ENCODE assay signal across 17 cellular contexts in genomic region chr5:43573058-43573457, GRCh38. TPM values are rescaled to one million over a fixed set of nuclear protein-coding genes. Genes with fewer than 3 reads are reported as not detected.
DNase-seq lines count a peak whose midpoint lies in the region; ATAC-seq, FAIRE-seq and TF ChIP-seq lines count a peak whose summit lies in the region.
"Had no signal": no experiment of that assay in that cellular context is flagged by ENCODE, and none has a peak within 500 bp of the region (broad histone marks: within the 10 kb centered on the region; RNA-seq: fewer than 3 reads in every experiment).

No MANE protein-coding gene starts in this region.

- CTCF ChIA-PET in HEK293 (lab: Yijun Ruan, JAX): interaction anchor here (0.6 kb wide), 1 partner anchor 52 kb away, joined by 3 read pairs; no protein-coding TSS in a partner anchor

- ATAC-seq in HG03521 (IDR thresholded peaks at IDR 0.05; ENCODE audit: unreplicated experiment): no peak
- ATAC-seq in pancreas: no peak
- ATAC-seq: GM23338 had no signal

- TF ChIP-seq CTCF in HEK293 (tag by site-specific recombination; IDR thresholded peaks at IDR 0.05): no peak
- no peak for TF ChIP-seq CTCF in astrocyte of the spinal cord (IDR thresholded peaks at IDR 0.05; ENCODE audit: low read depth, low read length)
- no peak for TF ChIP-seq CTCF in pancreas (IDR thresholded peaks at IDR 0.05)

- WGBS in pancreas, 2 donors: 28 to 40% methylated on average over 1 of the region's 1 CpG

- no peak for FAIRE-seq in pancreas (lab: Jason Lieb, UNC)
- FAIRE-seq: G401.6 had no signal

- no peaks in the 10 kb centered on the region for H3K79me2 ChIP-seq in ACC112 (ENCODE audit: control insufficient read depth, insufficient read depth, low read length, unreplicated experiment)

- DNase-seq in astrocyte of the spinal cord (ENCODE audit: low read depth, low spot score) (peak; percentile 62), fibroblast of the conjunctiva (ENCODE audit: low read depth) (peak; percentile 82), NCI-H2196 (lab: John Stamatoyannopoulos, UW; ENCODE audit: unreplicated experiment) (no peak), pancreas (no peak), retina (no peak)
- DNase-seq: activated CD4-positive, alpha-beta T cell treated with anti-CD3 and anti-CD28 coated beads, Interleukin-2, amount 10 ng/mL, durations not matched to agents 24 days and 14 days; activated T-cell treated with anti-CD3 and anti-CD28 coated beads for 4 hours; central memory CD4-positive, alpha-beta T cell; MG63; right cardiac atrium; SJCRH30; T1000 had no signal

- H3K27me3 ChIP-seq in ACC112 (ENCODE audit: insufficient read depth, low read length): no peaks in the 10 kb centered on the region
- H3K27me3 ChIP-seq in pancreas: no peaks in the 10 kb centered on the region
- H3K27me3 ChIP-seq: MG63, SJCRH30 had no signal

- H3K27ac ChIP-seq in ACC112 (ENCODE audit: low read depth, low read length): 0 out of 2 replicates have a peak overlapping the region, but pooled peaks have one; percentile 3
- no peak overlapping the region for H3K27ac ChIP-seq in HEK293 (ENCODE audit: extremely low read depth, low read depth, low read length)
- H3K27ac ChIP-seq in pancreas: no peak overlapping the region
- H3K27ac ChIP-seq: SJCRH30 had no signal

- H2AFZ ChIP-seq in ACC112 (ENCODE audit: low read length, unreplicated experiment): no peak overlapping the region
- H2AFZ ChIP-seq: GM23338 had no signal

- H3K36me3 ChIP-seq in ACC112 (ENCODE audit: insufficient read depth, low read length) (no peaks in the 10 kb centered on the region), HEK293 (ENCODE audit: control insufficient read depth in 2 of 2, insufficient read depth in 1 of 2, low read length in 2 of 2) (peaks cover 5 to 7% of the 10 kb centered on the region in 2 experiments; a peak in 2 of 3 replicates), pancreas (no peaks in the 10 kb centered on the region)

- H3K9me3 ChIP-seq in HEK293 (ENCODE audit: control insufficient read depth, insufficient read depth, low read depth, low read length): no peaks in the 10 kb centered on the region
- H3K9me3 ChIP-seq in pancreas: peaks cover 0 to 2% (median 0%) of the 10 kb centered on the region in 4 donors
- H3K9me3 ChIP-seq: SJCRH30 had no signal

- POLR2A ChIA-PET in HEK293 (lab: Yijun Ruan, JAX): interaction anchor here (1.7 kb wide), 1 partner anchor 11 kb away, joined by 4 read pairs; no protein-coding TSS in a partner anchor

- H3K4me1 ChIP-seq in ACC112 (ENCODE audit: control insufficient read depth, insufficient read depth, low read length, unreplicated experiment): peaks cover 34% of the 10 kb centered on the region
- peaks cover 30% of the 10 kb centered on the region for H3K4me1 ChIP-seq in HEK293 (ENCODE audit: control insufficient read depth, insufficient read depth, low read length)
- H3K4me1 ChIP-seq in pancreas: peaks cover 0 to 6% (median 5%) of the 10 kb centered on the region in 3 donors

- intact Hi-C loops in pancreas (cut with DNase I): no loop called here

- in situ Hi-C loops in astrocyte of the spinal cord (cut with HindIII; ENCODE audit: low sequenced_read_pairs): no loop called here

- H3K4me3 ChIP-seq in ACC112 (ENCODE audit: low read depth, low read length) (no peak overlapping the region), HEK293 (ENCODE audit: low read depth, low read length) (no peak overlapping the region), astrocyte of the spinal cord (ENCODE audit: low read depth, low read length) (no peak overlapping the region), pancreas (no peak overlapping the region)
- H3K4me3 ChIP-seq: GM23338, MG63, SJCRH30 had no signal

TF ChIP-seq in HEK293, 187 proteins besides CTCF, POLR2A, EP300 and RAD21 (continues in another document):
- TF ChIP-seq ZNF610 (tag by site-specific recombination; IDR thresholded peaks at IDR 0.05; ENCODE audit: borderline replicate concordance): 0 out of 2 replicates have a peak, but pooled peaks have one; percentile 20
- peak; percentile 54; the same call in 1 of the 2 replicates for TF ChIP-seq ZNF518A (tag by site-specific recombination; conservative IDR thresholded peaks at IDR 0.05; ENCODE audit: low read depth)
- TF ChIP-seq ZNF530 (tag by site-specific recombination; IDR thresholded peaks at IDR 0.05; ENCODE audit: low read depth): no peak
- 0 out of 2 replicates have a peak, but pooled peaks have one; percentile 15 for TF ChIP-seq ZBTB44 (tag by site-specific recombination; IDR thresholded peaks at IDR 0.05)
- peak; percentile 44; the same call in 1 of the 2 replicates for TF ChIP-seq ZNF558 (tag by site-specific recombination; IDR thresholded peaks at IDR 0.05)
- TF ChIP-seq ZNF510 (tag by site-specific recombination; IDR thresholded peaks at IDR 0.05; ENCODE audit: insufficient replicate concordance): no peak
- TF ChIP-seq BCL6B (tag by site-specific recombination; IDR thresholded peaks at IDR 0.05): no peak
- TF ChIP-seq ZSCAN4 (tag by site-specific recombination; IDR thresholded peaks at IDR 0.05): peak; percentile 45
- TF ChIP-seq ZNF10 (tag by site-specific recombination; IDR thresholded peaks at IDR 0.05): no peak
- TF ChIP-seq ZNF335 (tag by site-specific recombination; conservative IDR thresholded peaks at IDR 0.05): peak; percentile 49

RNA-seq across cellular contexts. Expression of gene PAIP1, which starts 16.2 kb away (rescaled TPM):
- 10 to 100 TPM; 22.4 to 43.9 (median 30.6) TPM for total RNA-seq in pancreas
- polyA plus RNA-seq in pancreas: 10 to 100 TPM; 22.9 to 29.9 TPM

RNA-seq across cellular contexts. Expression of gene NNT, which starts 29.9 kb away (rescaled TPM):
- total RNA-seq in pancreas: 10 to 100 TPM; 27.1 to 48.0 (median 36.1) TPM
- polyA plus RNA-seq in pancreas: 10 to 100 TPM in 1 of 2 donors, 1 to 10 TPM in 1; 6.1 to 13.3 TPM

RNA-seq across cellular contexts. Expression of gene C5orf34, which starts 58.1 kb away (rescaled TPM):
- under 1 TPM; 0.22 to 0.56 (median 0.41) TPM for total RNA-seq in pancreas
- polyA plus RNA-seq in pancreas: under 1 TPM; 0.27 to 0.40 TPM

Comparison
In these comparisons a context has a peak if more than half of its experiments do, and no peak if none do; other contexts are left out.
1. DNase-seq: peak in astrocyte of the spinal cord (single experiment) and fibroblast of the conjunctiva (single experiment); none in NCI-H2196 (single experiment), pancreas (0 of 6) and retina (single experiment).